In the genomic region with DNA sequence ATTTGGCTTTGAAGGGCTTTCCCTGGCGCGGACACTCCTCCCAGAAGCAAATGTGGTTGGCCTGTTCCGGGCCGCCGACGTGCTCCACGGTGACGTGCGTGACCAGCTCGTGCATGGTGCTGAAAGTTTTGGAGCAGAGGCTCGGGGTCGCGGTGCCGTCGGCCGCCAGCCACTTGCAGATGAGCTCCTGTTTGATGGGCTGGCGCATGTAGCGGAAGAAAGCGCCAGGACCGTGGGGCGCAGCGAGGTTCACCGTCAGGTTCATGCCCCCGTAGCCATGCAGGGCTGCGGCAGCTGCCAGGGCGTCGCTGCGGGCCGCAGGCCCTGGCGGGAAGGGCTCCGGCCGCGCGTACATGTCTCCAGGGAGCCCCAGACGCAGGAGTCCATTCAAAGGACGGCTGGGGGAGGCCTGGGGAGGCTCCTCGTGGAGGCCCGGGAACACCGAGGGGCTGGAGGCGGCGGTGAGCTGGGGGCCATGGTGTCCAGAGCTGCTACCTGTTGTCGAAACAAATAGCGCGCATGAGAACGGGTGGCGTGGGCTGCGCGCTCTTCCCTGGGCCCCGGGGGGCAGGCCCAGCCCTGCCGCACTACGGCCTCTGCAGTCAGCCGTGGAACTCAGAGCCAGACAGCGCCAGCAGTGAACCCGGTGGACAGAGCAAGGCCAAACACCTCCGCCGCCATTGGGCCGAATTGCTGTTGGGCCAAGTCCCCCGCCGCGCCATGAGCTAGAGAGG, we compare ENCODE assay signal across 25 cellular contexts. TPM values are rescaled to one million over a fixed set of nuclear protein-coding genes. Genes with fewer than 3 reads are reported as not detected.
A peak's percentile ranks its signal among the peaks of the same experiment; 100 is the strongest.
DNase-seq lines count a peak whose midpoint lies in the region; ATAC-seq and TF ChIP-seq lines count a peak whose summit lies in the region.
"Had no signal": no experiment of that assay in that cellular context is flagged by ENCODE, and none has a peak within 500 bp of the region (broad histone marks: within the 10 kb centered on the region; RNA-seq: fewer than 3 reads in every experiment).

No MANE protein-coding gene starts in this region.

- POLR2A ChIA-PET in WTC11 (lab: Charles Lee), result interaction anchor here (1.0 to 2.4 kb wide), 4 partner anchors 9 to 26 kb away, joined by 3 to 14 read pairs (median 10); no protein-coding TSS in a partner anchor

- intact Hi-C loops in dorsolateral prefrontal cortex (cut with DNase I), result loop anchor here (10.0 kb wide), 2 partner anchors 119 to 679 kb away; no protein-coding TSS in a partner anchor

- H3K27ac Mint-ChIP-seq in WTC11 (no peak overlapping the region), nephron (peak overlapping the region; percentile 98 to 99 (median 99)), type B pancreatic cell (peak overlapping the region; percentile 86)

- H3K4me1 Mint-ChIP-seq in WTC11 (peaks cover 73% of the 10 kb centered on the region), nephron (peaks cover 62% of the 10 kb centered on the region), type B pancreatic cell (ENCODE audit: unreplicated experiment) (peaks cover 34% of the 10 kb centered on the region)

- H3K27me3 Mint-ChIP-seq in WTC11 (ENCODE audit: low read depth) (peaks cover 98% of the 10 kb centered on the region), nephron (ENCODE audit: low read depth) (peaks cover 99% of the 10 kb centered on the region), type B pancreatic cell (peaks cover 96% of the 10 kb centered on the region)

- peak overlapping the region in 56 of 59 donors; percentile 37 to 99 (median 96) for H3K27ac ChIP-seq in dorsolateral prefrontal cortex
- H3K27ac ChIP-seq: GM23248, tibial nerve, VCaP had no signal

- CTCF ChIA-PET in WTC11 (lab: Charles Lee), result interaction anchor here (0.8 to 4.9 kb wide), 7 partner anchors 9 to 221 kb away, joined by 3 to 33 read pairs (median 16); no protein-coding TSS in a partner anchor

- H3K36me3 Mint-ChIP-seq in WTC11 (no peaks in the 10 kb centered on the region), nephron (ENCODE audit: low read depth) (no peaks in the 10 kb centered on the region), type B pancreatic cell (peaks cover 20% of the 10 kb centered on the region)

- H3K9me3 Mint-ChIP-seq in WTC11 (no peaks in the 10 kb centered on the region), nephron (peaks cover 2% of the 10 kb centered on the region), type B pancreatic cell (no peaks in the 10 kb centered on the region)

- ATAC-seq in WTC11, result no peak
- no peak for ATAC-seq in HG03108 (IDR thresholded peaks at IDR 0.05; ENCODE audit: unreplicated experiment)
- no peak for ATAC-seq in HG02970 (IDR thresholded peaks at IDR 0.05; ENCODE audit: low FRiP score, unreplicated experiment)
- no peak for ATAC-seq in GM18907 (IDR thresholded peaks at IDR 0.05; ENCODE audit: unreplicated experiment)
- ATAC-seq: esophagus mucosa, right cardiac atrium had no signal

- H3K4me3 Mint-ChIP-seq in WTC11, result peak overlapping the region; percentile 78
- H3K4me3 Mint-ChIP-seq in nephron, result peak overlapping the region; percentile 89 to 94 (median 91)
- peak overlapping the region; percentile 89 for H3K4me3 Mint-ChIP-seq in type B pancreatic cell
- H3K4me3 Mint-ChIP-seq: T-helper 1 cell treated with Interleukin-12 subunit alpha and Interleukin-12 subunit beta and Interleukin-4 antibody, amounts not matched to agents 30 μg/mL and 1 μg/mL, for 36 hours had no signal

- DNase-seq in WTC11 (ENCODE audit: low spot score) (no peak), dorsolateral prefrontal cortex (peak in 1 of 10 donors; percentile 76), type B pancreatic cell (ENCODE audit: extremely low spot score, unreplicated experiment) (no peak)
- DNase-seq: activated CD4-positive, alpha-beta T cell treated with anti-CD3 and anti-CD28 coated beads, Interleukin-2, amount 50 U/mL, for 48 hours; activated naive CD4-positive, alpha-beta T cell; COR-L47; dermis blood vessel endothelial cell; GM23248; NCI-H1105; NCI-H748 treated with DMSO at 0.1 percent for 48 hours; right cardiac atrium; SIG-M5; stimulated activated naive CD4-positive, alpha-beta T cell had no signal

- H3K4me3 ChIP-seq in dorsolateral prefrontal cortex, result peak overlapping the region in 48 of 59 donors; percentile 6 to 86 (median 71)

- peaks cover 0 to 98% (median 54%) of the 10 kb centered on the region in 45 donors for H3K27me3 ChIP-seq in dorsolateral prefrontal cortex

- TF ChIP-seq CTCF in WTC11 (IDR thresholded peaks at IDR 0.05), result no peak
- TF ChIP-seq CTCF in dorsolateral prefrontal cortex (IDR thresholded peaks at IDR 0.05 in 54 of 56, conservative IDR thresholded peaks at IDR 0.05 in 2 of 56; ENCODE audit: low read depth in 1 of 56, partially characterized antibody in 56 of 56), result no peak
- no peak for TF ChIP-seq CTCF in nephron (IDR thresholded peaks at IDR 0.05; ENCODE audit: unreplicated experiment in 3 of 3)
- peak; percentile 17 for TF ChIP-seq CTCF in type B pancreatic cell (conservative IDR thresholded peaks at IDR 0.05)

TF ChIP-seq in WTC11, 78 proteins besides CTCF, POLR2A, EP300 and RAD21:
- TF ChIP-seq ETV6 (CRISPR knock-in tag; IDR thresholded peaks at IDR 0.05) (no peak), USF1 (CRISPR knock-in tag; IDR thresholded peaks at IDR 0.05) (no peak), RORB (CRISPR knock-in tag; IDR thresholded peaks at IDR 0.05) (no peak), CBFB (CRISPR knock-in tag; IDR thresholded peaks at IDR 0.05; ENCODE audit: low read depth) (0 out of 2 replicates have a peak, but pooled peaks have one; percentile 24), CREB1 (CRISPR knock-in tag; IDR thresholded peaks at IDR 0.05) (no peak), ZBTB21 (CRISPR knock-in tag; IDR thresholded peaks at IDR 0.05; ENCODE audit: borderline replicate concordance) (no peak), CDX4 (CRISPR knock-in tag; IDR thresholded peaks at IDR 0.05; ENCODE audit: borderline replicate concordance) (no peak), SMAD3 (CRISPR knock-in tag; IDR thresholded peaks at IDR 0.05; ENCODE audit: borderline replicate concordance) (no peak)
- TF ChIP-seq, protein P1, sequence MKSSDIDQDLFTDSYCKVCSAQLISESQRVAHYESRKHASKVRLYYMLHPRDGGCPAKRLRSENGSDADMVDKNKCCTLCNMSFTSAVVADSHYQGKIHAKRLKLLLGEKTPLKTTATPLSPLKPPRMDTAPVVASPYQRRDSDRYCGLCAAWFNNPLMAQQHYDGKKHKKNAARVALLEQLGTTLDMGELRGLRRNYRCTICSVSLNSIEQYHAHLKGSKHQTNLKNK (CRISPR knock-in tag; IDR thresholded peaks at IDR 0.05), result no peak
- TF ChIP-seq, protein P2, sequence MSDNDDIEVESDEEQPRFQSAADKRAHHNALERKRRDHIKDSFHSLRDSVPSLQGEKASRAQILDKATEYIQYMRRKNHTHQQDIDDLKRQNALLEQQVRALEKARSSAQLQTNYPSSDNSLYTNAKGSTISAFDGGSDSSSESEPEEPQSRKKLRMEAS (CRISPR knock-in tag; IDR thresholded peaks at IDR 0.05), result peak; percentile 22; the same call in 1 of the 2 replicates
- TF ChIP-seq, protein P3, sequence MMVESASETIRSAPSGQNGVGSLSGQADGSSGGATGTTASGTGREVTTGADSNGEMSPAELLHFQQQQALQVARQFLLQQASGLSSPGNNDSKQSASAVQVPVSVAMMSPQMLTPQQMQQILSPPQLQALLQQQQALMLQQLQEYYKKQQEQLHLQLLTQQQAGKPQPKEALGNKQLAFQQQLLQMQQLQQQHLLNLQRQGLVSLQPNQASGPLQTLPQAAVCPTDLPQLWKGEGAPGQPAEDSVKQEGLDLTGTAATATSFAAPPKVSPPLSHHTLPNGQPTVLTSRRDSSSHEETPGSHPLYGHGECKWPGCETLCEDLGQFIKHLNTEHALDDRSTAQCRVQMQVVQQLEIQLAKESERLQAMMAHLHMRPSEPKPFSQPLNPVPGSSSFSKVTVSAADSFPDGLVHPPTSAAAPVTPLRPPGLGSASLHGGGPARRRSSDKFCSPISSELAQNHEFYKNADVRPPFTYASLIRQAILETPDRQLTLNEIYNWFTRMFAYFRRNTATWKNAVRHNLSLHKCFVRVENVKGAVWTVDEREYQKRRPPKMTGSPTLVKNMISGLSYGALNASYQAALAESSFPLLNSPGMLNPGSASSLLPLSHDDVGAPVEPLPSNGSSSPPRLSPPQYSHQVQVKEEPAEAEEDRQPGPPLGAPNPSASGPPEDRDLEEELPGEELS (CRISPR knock-in tag; IDR thresholded peaks at IDR 0.05), result 0 out of 2 replicates have a peak, but pooled peaks have one; percentile 9

RNA-seq across cellular contexts. Expression of gene ZIC4, which starts 10.2 kb away (rescaled TPM):
- 1.9 to 3.5 TPM (median 2.5 TPM) in 3 replicates for total RNA-seq in WTC11 (2021)
- total RNA-seq in dorsolateral prefrontal cortex, result 10 to 100 TPM in 8 of 120 experiments, 1 to 10 TPM in 112; 1.5 to 13.5 (median 4.8) TPM
- 40.2 TPM in 1 of 2 replicates, not detected in the other for total RNA-seq in type B pancreatic cell (ENCODE audit: low replicate concordance)
- total RNA-seq: dermis blood vessel endothelial cell, esophagus mucosa, glomerular endothelial cell, liver, OCI-LY7, omental fat pad, right cardiac atrium had no signal

RNA-seq across cellular contexts. Expression of gene ZIC1, which starts 13.0 kb away (rescaled TPM):
- total RNA-seq in WTC11 (2021) (30.3 to 59.7 TPM (median 34.7 TPM) in 3 replicates), dorsolateral prefrontal cortex (100 to 1,000 TPM in 1 of 120 experiments, 10 to 100 TPM in 119; 17.4 to 211 (median 34.4) TPM), type B pancreatic cell (ENCODE audit: low replicate concordance) (184 TPM in 1 of 2 replicates, not detected in the other)
- total RNA-seq: dermis blood vessel endothelial cell, liver, OCI-LY7, omental fat pad, tibial nerve had no signal
